In genomic region chrX:153958605-153959004, GRCh38 we compare ENCODE assay signal across 13 cellular contexts. TPM values are rescaled to one million over a fixed set of nuclear protein-coding genes. Genes with fewer than 3 reads are reported as not detected.
DNase-seq lines count a peak whose midpoint lies in the region; ATAC-seq and TF ChIP-seq lines count a peak whose summit lies in the region.
"Had no signal": no experiment of that assay in that cellular context is flagged by ENCODE, and none has a peak within 500 bp of the region (broad histone marks: within the 10 kb centered on the region; RNA-seq: fewer than 3 reads in every experiment).

No MANE protein-coding gene starts in this region.

- intact Hi-C loops in right cardiac atrium (cut with DNase I) (loop anchor here in 2 of 4 donors (10.0 kb wide), 1 partner anchor 194 kb away; the partner anchor contains the start of gene PLXNB3 (in 2 of the 2)), Right ventricle myocardium inferior (cut with DNase I) (no loop called here), sigmoid colon (cut with DNase I) (no loop called here), adrenal gland (cut with DNase I) (loop anchor here (5.0 kb wide), 2 partner anchors 191 to 196 kb away; partner anchors contain the start of gene PLXNB3 (in 1 of the 2))

- TF ChIP-seq CTCF in sigmoid colon (IDR thresholded peaks at IDR 0.05): no peak
- no peak for TF ChIP-seq CTCF in adrenal gland (IDR thresholded peaks at IDR 0.05)

- H3K27ac ChIP-seq in right cardiac atrium (ENCODE audit: low read length) (no peak overlapping the region), sigmoid colon (peak overlapping the region in 3 of 4 donors; percentile 69 to 87 (median 84)), adrenal gland (no peak overlapping the region)
- H3K27ac ChIP-seq: 22Rv1, A549, C4-2B had no signal

- H3K4me1 ChIP-seq in right cardiac atrium (ENCODE audit: control insufficient read depth, insufficient read depth, low read length) (no peaks in the 10 kb centered on the region), sigmoid colon (peaks cover 0 to 21% (median 8%) of the 10 kb centered on the region in 4 donors), adrenal gland (replicated peaks in 1 of 2) (no peaks in the 10 kb centered on the region)
- H3K4me1 ChIP-seq: Caco-2 had no signal

- DNase-seq in right cardiac atrium (peak in 2 of 3 donors; percentile 0 to 42), Right ventricle myocardium inferior (ENCODE audit: missing footprints) (no peak), sigmoid colon (peak; percentile 62), adrenal gland (no peak)
- DNase-seq: AML-193; Caco-2; CD4-positive, alpha-beta T cell; GOT3; H7 had no signal

- no peaks in the 10 kb centered on the region for H3K9me3 ChIP-seq in right cardiac atrium (ENCODE audit: control insufficient read depth, low read length)
- H3K9me3 ChIP-seq in sigmoid colon: no peaks in the 10 kb centered on the region
- H3K9me3 ChIP-seq in adrenal gland (replicated peaks in 1 of 3): no peaks in the 10 kb centered on the region
- H3K9me3 ChIP-seq: A549, Caco-2 had no signal

- 93% methylated on average over 14 of the region's 14 CpGs for WGBS in right cardiac atrium
- 90 to 97% methylated on average over 14 of the region's 14 CpGs for WGBS in sigmoid colon, 2 donors
- 76 to 94% (median 92%) methylated on average over 3 to 14 of the region's 14 CpGs; no CpG with 5 or more reads in 1 of the 4 donors for WGBS in adrenal gland, 4 donors

- H3K36me3 ChIP-seq in sigmoid colon (peaks cover 11 to 68% (median 35%) of the 10 kb centered on the region in 4 donors), adrenal gland (replicated peaks in 1 of 2) (peaks cover 0 to 96% of the 10 kb centered on the region in 2 donors)

- no peak overlapping the region for H3K4me3 ChIP-seq in right cardiac atrium (ENCODE audit: low read length)
- H3K4me3 ChIP-seq in sigmoid colon: no peak overlapping the region
- no peak overlapping the region for H3K4me3 ChIP-seq in adrenal gland
- H3K4me3 ChIP-seq: A549 had no signal

- TF ChIP-seq EP300 in sigmoid colon (IDR thresholded peaks at IDR 0.05): no peak

- no peak for ATAC-seq in right cardiac atrium
- ATAC-seq in Right ventricle myocardium inferior: no peak
- ATAC-seq: A549, HCT116 had no signal

- H3K27me3 ChIP-seq in right cardiac atrium (ENCODE audit: control insufficient read depth, insufficient read depth) (no peaks in the 10 kb centered on the region), sigmoid colon (no peaks in the 10 kb centered on the region), adrenal gland (no peaks in the 10 kb centered on the region)

- TF ChIP-seq POLR2A in sigmoid colon (IDR thresholded peaks at IDR 0.05): no peak
- no peak for TF ChIP-seq POLR2A in adrenal gland (IDR thresholded peaks at IDR 0.05)

RNA-seq across cellular contexts. Expression of gene HCFC1, which starts 13.0 kb away (rescaled TPM):
- 10 to 100 TPM; 26.9 to 41.4 (median 32.9) TPM for total RNA-seq in right cardiac atrium
- 17.3 TPM for polyA plus RNA-seq in right cardiac atrium
- 25.4 TPM for total RNA-seq in Right ventricle myocardium inferior
- total RNA-seq in sigmoid colon: 10 to 100 TPM; 23.5 to 57.3 (median 30.2) TPM
- polyA plus RNA-seq in sigmoid colon: 10 to 100 TPM in 1 of 3 donors, 1 to 10 TPM in 2; 7.4 to 34.4 (median 8.4) TPM
- 10 to 100 TPM; 43.8 to 77.1 (median 58.8) TPM for total RNA-seq in adrenal gland
- 10 to 100 TPM; 15.3 to 32.7 (median 19.6) TPM for polyA plus RNA-seq in adrenal gland

RNA-seq across cellular contexts. Expression of gene TMEM187, which starts 13.9 kb away (rescaled TPM):
- 10 to 100 TPM in 2 of 4 donors, 1 to 10 TPM in 2; 7.6 to 11.9 (median 10.4) TPM for total RNA-seq in right cardiac atrium
- 6.8 TPM for polyA plus RNA-seq in right cardiac atrium
- total RNA-seq in Right ventricle myocardium inferior: 6.9 TPM
- total RNA-seq in sigmoid colon: 1 to 10 TPM; 3.5 to 8.6 (median 4.4) TPM
- 1 to 10 TPM; 3.6 to 9.3 (median 3.7) TPM for polyA plus RNA-seq in sigmoid colon
- 10 to 100 TPM in 7 of 8 donors, 1 to 10 TPM in 1; 5.7 to 29.2 (median 17.1) TPM for total RNA-seq in adrenal gland
- 1 to 10 TPM; 4.0 to 6.8 (median 5.3) TPM for polyA plus RNA-seq in adrenal gland

RNA-seq across cellular contexts. Expression of gene RENBP, which starts 14.2 kb away (rescaled TPM):
- total RNA-seq in right cardiac atrium (10 to 100 TPM; 14.0 to 17.7 (median 15.7) TPM), Right ventricle myocardium inferior (8.8 TPM), sigmoid colon (10 to 100 TPM in 3 of 4 donors, 1 to 10 TPM in 1; 9.8 to 16.8 (median 13.1) TPM), adrenal gland (10 to 100 TPM; 15.5 to 37.4 (median 26.4) TPM)
- polyA plus RNA-seq in right cardiac atrium (13.3 TPM), sigmoid colon (10 to 100 TPM; 10.2 to 15.1 (median 15.0) TPM), adrenal gland (10 to 100 TPM in 2 of 3 donors, 1 to 10 TPM in 1; 5.4 to 69.6 (median 27.6) TPM)
- polyA plus RNA-seq: A549 had no signal

RNA-seq across cellular contexts. Expression of gene NAA10, which starts 23.8 kb away (rescaled TPM):
- 10 to 100 TPM; 61.1 to 75.5 (median 66.2) TPM for total RNA-seq in right cardiac atrium
- 108 TPM for polyA plus RNA-seq in right cardiac atrium
- 80.6 TPM for total RNA-seq in Right ventricle myocardium inferior
- total RNA-seq in sigmoid colon: 100 to 1,000 TPM in 1 of 4 donors, 10 to 100 TPM in 3; 57.4 to 113 (median 79.2) TPM
- 100 to 1,000 TPM in 1 of 3 donors, 10 to 100 TPM in 2; 78.6 to 128 (median 84.7) TPM for polyA plus RNA-seq in sigmoid colon
- total RNA-seq in adrenal gland: 100 to 1,000 TPM in 3 of 8 donors, 10 to 100 TPM in 5; 60.0 to 159 (median 93.6) TPM
- 100 to 1,000 TPM; 121 to 287 (median 228) TPM for polyA plus RNA-seq in adrenal gland

RNA-seq across cellular contexts. Expression of gene ARHGAP4, which starts 32.5 kb away (rescaled TPM):
- total RNA-seq in right cardiac atrium (10 to 100 TPM; 13.4 to 22.9 (median 14.9) TPM), Right ventricle myocardium inferior (9.7 TPM), sigmoid colon (10 to 100 TPM; 12.4 to 27.4 (median 16.3) TPM), adrenal gland (10 to 100 TPM; 22.7 to 67.8 (median 46.0) TPM)
- polyA plus RNA-seq in right cardiac atrium (20.5 TPM), sigmoid colon (100 to 1,000 TPM in 1 of 3 donors, 10 to 100 TPM in 1, 1 to 10 TPM in 1; 8.4 to 122 (median 17.3) TPM), adrenal gland (100 to 1,000 TPM in 2 of 3 donors, 1 to 10 TPM in 1; 1.5 to 316 (median 118) TPM)

Comparison
In these comparisons a context has a peak if more than half of its experiments do, and no peak if none do; other contexts are left out.
1. DNase-seq: peak in right cardiac atrium (2 of 3) and sigmoid colon (single experiment); none in Right ventricle myocardium inferior (single experiment) and adrenal gland (0 of 7).
2. H3K27ac ChIP-seq: peak in sigmoid colon (3 of 4); none in right cardiac atrium (single experiment) and adrenal gland (0 of 5).
3. intact Hi-C loops: an anchor here in adrenal gland (5.0 kb wide); none called in Right ventricle myocardium inferior and sigmoid colon.